Comparison of ENCODE assay signal across 11 cellular contexts in genomic region chr16:31195861-31196260, GRCh38. TPM values are rescaled to one million over a fixed set of nuclear protein-coding genes. Genes with fewer than 3 reads are reported as not detected.
"Had no signal": no experiment of that assay in that cellular context is flagged by ENCODE, and none has a peak within 500 bp of the region (broad histone marks: within the 10 kb centered on the region; RNA-seq: fewer than 3 reads in every experiment).

No MANE protein-coding gene starts in this region.

RNA-seq across cellular contexts. Expression of gene TRIM72, which starts 18.1 kb away (rescaled TPM):
- total RNA-seq: activated CD8-positive, alpha-beta memory T cell treated with anti-CD3 and anti-CD28 coated beads, Interleukin-2, amount 10 ng/mL, durations not matched to agents 7 days and 5 days; activated T-cell treated with anti-CD3 and anti-CD28 coated beads, Interleukin-2, amount 50 U/mL, for 4 hours; ascending aorta; body of pancreas; bronchial epithelial cell; IMR-90; M059J; Peyer's patch; SJSA1; T-helper 1 cell treated with Interleukin-12 subunit alpha and Interleukin-12 subunit beta and Interleukin-4 antibody, amounts not matched to agents 30 ng/mL and 1 ng/mL, for 36 hours had no signal
- polyA plus RNA-seq: IMR-90 had no signal

RNA-seq across cellular contexts. Expression of gene PYDC1, which starts 21.1 kb away (rescaled TPM):
- total RNA-seq: activated CD8-positive, alpha-beta memory T cell treated with anti-CD3 and anti-CD28 coated beads, Interleukin-2, amount 10 ng/mL, durations not matched to agents 7 days and 5 days; activated T-cell treated with anti-CD3 and anti-CD28 coated beads, Interleukin-2, amount 50 U/mL, for 4 hours; ascending aorta; body of pancreas; bronchial epithelial cell; IMR-90; LHCN-M2; M059J; Peyer's patch; SJSA1; T-helper 1 cell treated with Interleukin-12 subunit alpha and Interleukin-12 subunit beta and Interleukin-4 antibody, amounts not matched to agents 30 ng/mL and 1 ng/mL, for 36 hours had no signal
- polyA plus RNA-seq: IMR-90 had no signal
